In the genomic region with DNA sequence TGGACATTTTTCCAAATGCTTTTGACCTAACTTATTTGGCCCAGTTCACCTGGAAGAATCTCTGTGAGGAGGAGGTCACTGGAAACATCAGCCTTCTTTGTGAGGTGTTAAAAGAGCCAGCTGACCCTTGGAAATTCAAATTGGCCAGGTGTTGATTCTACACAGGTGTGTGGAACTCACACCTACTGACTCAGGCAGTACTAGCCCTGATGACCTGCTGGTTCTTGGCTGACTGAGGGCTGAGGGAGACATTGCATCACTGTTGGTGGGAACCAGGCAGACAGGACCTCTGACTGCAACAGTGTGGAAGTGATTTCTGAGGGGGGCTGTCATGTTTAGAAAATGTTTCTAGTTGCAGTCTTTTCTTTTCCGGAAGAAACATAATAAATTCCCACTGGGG, we compare ENCODE assay signal across 14 cellular contexts.
DNase-seq lines count a peak whose midpoint lies in the region; ATAC-seq and TF ChIP-seq lines count a peak whose summit lies in the region.
"Had no signal": no experiment of that assay in that cellular context is flagged by ENCODE, and none has a peak within 500 bp of the region (broad histone marks: within the 10 kb centered on the region; RNA-seq: fewer than 3 reads in every experiment).

No MANE protein-coding gene starts in this region.

- H4K20me1 ChIP-seq in GM23338 (replicated peaks; ENCODE audit: insufficient read depth) = no peaks in the 10 kb centered on the region
- H4K20me1 ChIP-seq: BLaER1 had no signal

- H2AFZ ChIP-seq in GM23338 = no peak overlapping the region

- H3K27ac Mint-ChIP-seq in GM23338 = no peak overlapping the region; the same call in 1 of the 2 replicates
- H3K27ac Mint-ChIP-seq: CD8-positive, alpha-beta memory T cell had no signal

- H3K4me3 ChIP-seq in GM23338 (no peak overlapping the region), epithelial cell of esophagus (ENCODE audit: low read length) (no peak overlapping the region)
- H3K4me3 ChIP-seq: BLaER1 had no signal

- H3K4me1 Mint-ChIP-seq in GM23338 = peaks cover 25% of the 10 kb centered on the region
- H3K4me1 Mint-ChIP-seq in activated T-cell treated with anti-CD3 and anti-CD28 coated beads, Interleukin-2, amount 50 U/mL, for 4 hours (ENCODE audit: low read depth) = no peaks in the 10 kb centered on the region
- H3K4me1 Mint-ChIP-seq: CD8-positive, alpha-beta memory T cell had no signal

- peaks cover 5% of the 10 kb centered on the region; the same call in 1 of the 2 replicates for H3K9me2 ChIP-seq in GM23338 (ENCODE audit: insufficient read depth)

- H3K36me3 Mint-ChIP-seq in GM23338 (ENCODE audit: low read depth) = no peaks in the 10 kb centered on the region
- no peaks in the 10 kb centered on the region for H3K36me3 Mint-ChIP-seq in activated T-cell treated with anti-CD3 and anti-CD28 coated beads, Interleukin-2, amount 50 U/mL, for 4 hours (ENCODE audit: insufficient read depth)
- H3K36me3 Mint-ChIP-seq: CD8-positive, alpha-beta memory T cell had no signal

- H3K79me2 ChIP-seq in GM23338 (replicated peaks; ENCODE audit: insufficient read depth) = no peaks in the 10 kb centered on the region

- TF ChIP-seq CTCF in GM23338 (conservative IDR thresholded peaks at IDR 0.05; ENCODE audit: low read depth in 2 of 2) = no peak
- no peak for TF ChIP-seq CTCF in epithelial cell of esophagus (IDR thresholded peaks at IDR 0.05; ENCODE audit: insufficient read depth, low read depth, low read length, missing control alignments)

- no peaks in the 10 kb centered on the region for H3K27me3 Mint-ChIP-seq in GM23338 (ENCODE audit: insufficient read depth, low read depth, poor library complexity)
- H3K27me3 Mint-ChIP-seq in activated T-cell treated with anti-CD3 and anti-CD28 coated beads, Interleukin-2, amount 50 U/mL, for 4 hours (ENCODE audit: low read depth) = no peaks in the 10 kb centered on the region
- H3K27me3 Mint-ChIP-seq: CD8-positive, alpha-beta memory T cell had no signal

- H3K36me3 ChIP-seq in GM23338 (ENCODE audit: insufficient read depth) = no peaks in the 10 kb centered on the region
- H3K36me3 ChIP-seq: BLaER1 had no signal

- H3K27ac ChIP-seq in GM23338 (ENCODE audit: low read depth) = 0 out of 2 replicates have a peak overlapping the region, but pooled peaks have one; percentile 12
- H3K27ac ChIP-seq: BLaER1 had no signal

- H3K4me2 ChIP-seq in GM23338 = 0 out of 2 replicates have a peak overlapping the region, but pooled peaks have one; percentile 42
- H3K4me2 ChIP-seq: BLaER1 had no signal

- peak; percentile 79 for ATAC-seq in GM23338
- no peak for ATAC-seq in HG03378 (IDR thresholded peaks at IDR 0.05; ENCODE audit: unreplicated experiment)
- no peak for ATAC-seq in activated T-cell treated with anti-CD3 and anti-CD28 coated beads, Interleukin-2, amount 50 U/mL, for 4 hours

- DNase-seq in GM23338 (ENCODE audit: low spot score) = peak; percentile 34
- peak; percentile 14 for DNase-seq in NCI-H69 (lab: John Stamatoyannopoulos, UW)
- peak; percentile 41 for DNase-seq in epithelial cell of esophagus (ENCODE audit: low read depth)
- DNase-seq in iPS-NIHi11 (ENCODE audit: low spot score) = peak; percentile 15
- DNase-seq in NCI-H1930 (lab: John Stamatoyannopoulos, UW) = no peak
- DNase-seq in activated T-cell treated with anti-CD3 and anti-CD28 coated beads, Interleukin-2, amount 50 U/mL, for 4 hours = no peak
- DNase-seq: 8988T; AML-193; Caco-2; CD8-positive, alpha-beta memory T cell; DND-41; GDM1 had no signal

- no peak overlapping the region for H3K4me3 Mint-ChIP-seq in GM23338
- no peak overlapping the region for H3K4me3 Mint-ChIP-seq in activated T-cell treated with anti-CD3 and anti-CD28 coated beads, Interleukin-2, amount 50 U/mL, for 4 hours
- H3K4me3 Mint-ChIP-seq: CD8-positive, alpha-beta memory T cell had no signal

- H3K27me3 ChIP-seq in GM23338 (ENCODE audit: insufficient read depth) = no peaks in the 10 kb centered on the region
- H3K27me3 ChIP-seq: BLaER1 had no signal

- peaks cover 18% of the 10 kb centered on the region for H3K4me1 ChIP-seq in GM23338 (ENCODE audit: insufficient read depth)
- H3K4me1 ChIP-seq: BLaER1, Caco-2 had no signal

- H3K9me3 Mint-ChIP-seq in GM23338 = no peaks in the 10 kb centered on the region
- peaks cover 13% of the 10 kb centered on the region for H3K9me3 Mint-ChIP-seq in activated T-cell treated with anti-CD3 and anti-CD28 coated beads, Interleukin-2, amount 50 U/mL, for 4 hours

- no peaks in the 10 kb centered on the region for H3F3A ChIP-seq in GM23338 (replicated peaks; ENCODE audit: low read depth)

TF ChIP-seq in GM23338, 12 proteins besides CTCF, POLR2A, EP300 and RAD21 (continues in another document):
- TF ChIP-seq, protein P1, sequence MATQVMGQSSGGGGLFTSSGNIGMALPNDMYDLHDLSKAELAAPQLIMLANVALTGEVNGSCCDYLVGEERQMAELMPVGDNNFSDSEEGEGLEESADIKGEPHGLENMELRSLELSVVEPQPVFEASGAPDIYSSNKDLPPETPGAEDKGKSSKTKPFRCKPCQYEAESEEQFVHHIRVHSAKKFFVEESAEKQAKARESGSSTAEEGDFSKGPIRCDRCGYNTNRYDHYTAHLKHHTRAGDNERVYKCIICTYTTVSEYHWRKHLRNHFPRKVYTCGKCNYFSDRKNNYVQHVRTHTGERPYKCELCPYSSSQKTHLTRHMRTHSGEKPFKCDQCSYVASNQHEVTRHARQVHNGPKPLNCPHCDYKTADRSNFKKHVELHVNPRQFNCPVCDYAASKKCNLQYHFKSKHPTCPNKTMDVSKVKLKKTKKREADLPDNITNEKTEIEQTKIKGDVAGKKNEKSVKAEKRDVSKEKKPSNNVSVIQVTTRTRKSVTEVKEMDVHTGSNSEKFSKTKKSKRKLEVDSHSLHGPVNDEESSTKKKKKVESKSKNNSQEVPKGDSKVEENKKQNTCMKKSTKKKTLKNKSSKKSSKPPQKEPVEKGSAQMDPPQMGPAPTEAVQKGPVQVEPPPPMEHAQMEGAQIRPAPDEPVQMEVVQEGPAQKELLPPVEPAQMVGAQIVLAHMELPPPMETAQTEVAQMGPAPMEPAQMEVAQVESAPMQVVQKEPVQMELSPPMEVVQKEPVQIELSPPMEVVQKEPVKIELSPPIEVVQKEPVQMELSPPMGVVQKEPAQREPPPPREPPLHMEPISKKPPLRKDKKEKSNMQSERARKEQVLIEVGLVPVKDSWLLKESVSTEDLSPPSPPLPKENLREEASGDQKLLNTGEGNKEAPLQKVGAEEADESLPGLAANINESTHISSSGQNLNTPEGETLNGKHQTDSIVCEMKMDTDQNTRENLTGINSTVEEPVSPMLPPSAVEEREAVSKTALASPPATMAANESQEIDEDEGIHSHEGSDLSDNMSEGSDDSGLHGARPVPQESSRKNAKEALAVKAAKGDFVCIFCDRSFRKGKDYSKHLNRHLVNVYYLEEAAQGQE (IDR thresholded peaks at IDR 0.05; ENCODE audit: unreplicated experiment) = no peak
- no peak for TF ChIP-seq JUNB (IDR thresholded peaks at IDR 0.05; ENCODE audit: unreplicated experiment)
- no peak for TF ChIP-seq EZH2 (IDR thresholded peaks at IDR 0.05; ENCODE audit: low read depth, unreplicated experiment)
- TF ChIP-seq ZNF114 (CRISPR knock-in tag; IDR thresholded peaks at IDR 0.05) = no peak

Comparison
In these comparisons a context has a peak if more than half of its experiments do, and no peak if none do; other contexts are left out.
1. DNase-seq: peak in GM23338 (single experiment), NCI-H69 (single experiment), epithelial cell of esophagus (single experiment) and iPS-NIHi11 (single experiment); none in NCI-H1930 (0 of 2) and activated T-cell treated with anti-CD3 and anti-CD28 coated beads, Interleukin-2, amount 50 U/mL, for 4 hours (single experiment).